ENCODE assay signal across 7 cellular contexts in the genomic region with DNA sequence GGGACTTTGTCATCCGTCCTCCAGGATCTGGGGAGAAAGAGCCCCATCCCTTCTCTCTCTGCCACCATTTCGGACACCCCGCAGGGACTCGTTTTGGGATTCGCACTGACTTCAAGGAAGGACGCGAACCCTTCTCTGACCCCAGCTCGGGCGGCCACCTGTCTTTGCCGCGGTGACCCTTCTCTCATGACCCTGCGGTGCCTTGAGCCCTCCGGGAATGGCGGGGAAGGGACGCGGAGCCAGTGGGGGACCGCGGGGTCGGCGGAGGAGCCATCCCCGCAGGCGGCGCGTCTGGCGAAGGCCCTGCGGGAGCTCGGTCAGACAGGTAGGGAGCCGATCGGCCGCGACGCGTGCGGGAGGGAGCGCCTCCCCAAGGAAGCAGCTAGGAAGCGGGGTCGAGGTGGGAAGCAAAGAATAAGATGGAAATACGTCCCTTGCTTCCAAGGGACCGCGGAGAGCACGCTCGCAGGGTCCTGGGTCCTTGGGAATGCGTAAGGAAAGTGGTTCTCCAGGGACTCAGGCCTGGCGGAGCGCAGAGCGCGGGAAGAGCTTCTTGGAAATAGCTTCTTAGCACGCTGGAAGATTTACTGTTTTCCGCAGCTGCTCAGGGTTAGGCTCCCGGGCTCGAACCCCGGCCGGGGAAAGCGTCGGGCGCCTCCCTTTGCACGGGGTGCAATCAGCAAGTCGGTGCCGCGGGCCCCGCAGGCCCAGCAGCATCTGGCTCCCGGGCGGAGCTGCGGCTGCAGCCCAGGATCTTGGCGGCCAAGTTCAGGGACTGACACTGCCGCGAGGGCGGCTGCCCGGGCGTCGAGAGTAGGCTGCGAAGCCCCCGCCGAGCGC. TPM values are rescaled to one million over a fixed set of nuclear protein-coding genes. Genes with fewer than 3 reads are reported as not detected.
DNase-seq lines count a peak whose midpoint lies in the region; ATAC-seq, FAIRE-seq and TF ChIP-seq lines count a peak whose summit lies in the region.

No MANE protein-coding gene starts in this region.

- no peak for DNase-seq in HCT116 (ENCODE audit: low read depth, low spot score)
- DNase-seq in activated CD8-positive, alpha-beta memory T cell treated with anti-CD3 and anti-CD28 coated beads for 24 hours = peak; percentile 75
- peak; percentile 31 for DNase-seq in fibroblast of peridontal ligament (ENCODE audit: extremely low read depth)
- DNase-seq in RCC 7860 (ENCODE audit: low spot score) = no peak
- no peak for DNase-seq in effector CD4-positive, alpha-beta T cell

- ATAC-seq in HCT116 (no peak), GM21515 (IDR thresholded peaks at IDR 0.05; ENCODE audit: unreplicated experiment) (no peak)

- H3K9me2 ChIP-seq in HCT116 (ENCODE audit: insufficient read depth) = no peaks in the 10 kb centered on the region
- no peaks in the 10 kb centered on the region for H3K9me2 ChIP-seq in neural cell (ENCODE audit: insufficient read depth, low read length)

- RAD21 ChIA-PET in HCT116 (lab: Charles Lee; ENCODE audit: low non-redundant PET in 1 of 2, low total read pairs in 2 of 2, uncharacterized antibody in 2 of 2, unreplicated experiment in 2 of 2) = no interaction called here

- intact Hi-C loops in HCT116 (cut with micrococcal nuclease) = no loop called here

- peak overlapping the region; percentile 86; the same call in 1 of the 2 replicates for H3K9ac ChIP-seq in HCT116 (ENCODE audit: low read length)
- peak overlapping the region; percentile 90 for H3K9ac ChIP-seq in neural cell (ENCODE audit: low read length)

- H3K4me2 ChIP-seq in HCT116 (ENCODE audit: low read length) (peak overlapping the region; percentile 93), neural cell (ENCODE audit: low read length) (peak overlapping the region; percentile 86)

- H3K27ac ChIP-seq in HCT116 (ENCODE audit: low read depth, low read length) (no peak overlapping the region), neural cell (ENCODE audit: low read length) (peak overlapping the region; percentile 87)

- TF ChIP-seq CTCF in HCT116 (IDR thresholded peaks at IDR 0.05 in 2 of 3, conservative IDR thresholded peaks at IDR 0.05 in 1 of 3; ENCODE audit: borderline replicate concordance in 1 of 3, insufficient read depth in 1 of 3, low read depth in 2 of 3, low read length in 2 of 3) = no peak
- peak; percentile 35 for TF ChIP-seq CTCF in neural cell (IDR thresholded peaks at IDR 0.05; ENCODE audit: poor library complexity, severe bottlenecking)

- H3F3A ChIP-seq in neural cell (ENCODE audit: insufficient read depth, low read length, poor library complexity, severe bottlenecking) = no peaks in the 10 kb centered on the region

- TF ChIP-seq POLR2A in HCT116 (IDR thresholded peaks at IDR 0.05; ENCODE audit: borderline replicate concordance, extremely low read depth, insufficient read depth, insufficient read length) = no peak

- H3K79me2 ChIP-seq in HCT116 (ENCODE audit: insufficient read depth, low read length) (peaks cover 26% of the 10 kb centered on the region), neural cell (replicated peaks; ENCODE audit: insufficient read depth, low read length) (peaks cover 25% of the 10 kb centered on the region)

- H4K20me1 ChIP-seq in HCT116 (ENCODE audit: insufficient read depth) (no peaks in the 10 kb centered on the region), neural cell (ENCODE audit: insufficient read depth) (peaks cover 4% of the 10 kb centered on the region)

- peak overlapping the region; percentile 72 to 73 for H3K4me3 ChIP-seq in HCT116 (replicated peaks in 1 of 2; ENCODE audit: low read depth in 1 of 2, low read length in 2 of 2)
- peak overlapping the region; percentile 92 for H3K4me3 ChIP-seq in neural cell (ENCODE audit: low read length)

- TF ChIP-seq RAD21 in HCT116 (IDR thresholded peaks at IDR 0.05; ENCODE audit: low read depth) (no peak), neural cell (conservative IDR thresholded peaks at IDR 0.05) (no peak)

- H3K27me3 ChIP-seq in HCT116 (ENCODE audit: insufficient read depth, low read length) (no peaks in the 10 kb centered on the region), neural cell (ENCODE audit: insufficient read depth, low read depth, low read length) (peaks cover 34% of the 10 kb centered on the region)

- BruUV-seq in HCT116 (replicated peaks; lab: Mats Ljungman, UMichigan) = no TSS peak

- H3K9me3 ChIP-seq in HCT116 (ENCODE audit: control insufficient read depth in 1 of 2, insufficient read depth in 1 of 2, low read depth in 1 of 2, low read length in 2 of 2) = no peaks in the 10 kb centered on the region
- H3K9me3 ChIP-seq in neural cell (ENCODE audit: low read length) = no peaks in the 10 kb centered on the region

- H3K36me3 ChIP-seq in HCT116 (ENCODE audit: control insufficient read depth in 1 of 2, insufficient read depth in 2 of 2, low read length in 2 of 2) = peaks cover 0 to 18% of the 10 kb centered on the region in 2 experiments; a peak in 1 of 4 replicates
- no peaks in the 10 kb centered on the region for H3K36me3 ChIP-seq in neural cell (ENCODE audit: insufficient read depth, low read length)

- no peak for FAIRE-seq in RCC 7860 (lab: Jason Lieb, UNC)

- H3K4me1 ChIP-seq in HCT116 (ENCODE audit: control insufficient read depth in 1 of 2, insufficient read depth in 2 of 2, low read length in 2 of 2) = peaks cover 2 to 24% of the 10 kb centered on the region in 2 experiments; a peak in 3 of 4 replicates

- no peak for TF ChIP-seq EP300 in neural cell (conservative IDR thresholded peaks at IDR 0.05; ENCODE audit: poor library complexity, severe bottlenecking)

- H2AFZ ChIP-seq in HCT116 (ENCODE audit: low read depth, low read length, poor library complexity, severe bottlenecking) (no peak overlapping the region), neural cell (ENCODE audit: low read depth, low read length) (no peak overlapping the region)

- POLR2A ChIA-PET in HCT116 (lab: Charles Lee) = no interaction called here

- CTCF ChIA-PET in HCT116 (lab: Charles Lee) = no interaction called here

TF ChIP-seq in HCT116, 20 proteins besides CTCF, POLR2A, EP300 and RAD21:
- no peak for TF ChIP-seq JUND (IDR thresholded peaks at IDR 0.05)
- TF ChIP-seq CBX3 (IDR thresholded peaks at IDR 0.05; ENCODE audit: low read depth) = no peak
- TF ChIP-seq SRF (IDR thresholded peaks at IDR 0.05; ENCODE audit: low read depth) = no peak
- TF ChIP-seq SIN3A (IDR thresholded peaks at IDR 0.05; ENCODE audit: low read depth) = no peak
- no peak for TF ChIP-seq ATF3 (IDR thresholded peaks at IDR 0.05)
- TF ChIP-seq EZH2 (IDR thresholded peaks at IDR 0.05) = no peak
- TF ChIP-seq ZFX (IDR thresholded peaks at IDR 0.05) = no peak
- TF ChIP-seq YY1 (IDR thresholded peaks at IDR 0.05; ENCODE audit: extremely low read depth, insufficient replicate concordance, low read depth, low read length) = no peak
- TF ChIP-seq EGR1 (IDR thresholded peaks at IDR 0.05; ENCODE audit: low read depth) = no peak

TF ChIP-seq in neural cell, 6 proteins besides CTCF, POLR2A, EP300 and RAD21:
- TF ChIP-seq, protein P1, sequence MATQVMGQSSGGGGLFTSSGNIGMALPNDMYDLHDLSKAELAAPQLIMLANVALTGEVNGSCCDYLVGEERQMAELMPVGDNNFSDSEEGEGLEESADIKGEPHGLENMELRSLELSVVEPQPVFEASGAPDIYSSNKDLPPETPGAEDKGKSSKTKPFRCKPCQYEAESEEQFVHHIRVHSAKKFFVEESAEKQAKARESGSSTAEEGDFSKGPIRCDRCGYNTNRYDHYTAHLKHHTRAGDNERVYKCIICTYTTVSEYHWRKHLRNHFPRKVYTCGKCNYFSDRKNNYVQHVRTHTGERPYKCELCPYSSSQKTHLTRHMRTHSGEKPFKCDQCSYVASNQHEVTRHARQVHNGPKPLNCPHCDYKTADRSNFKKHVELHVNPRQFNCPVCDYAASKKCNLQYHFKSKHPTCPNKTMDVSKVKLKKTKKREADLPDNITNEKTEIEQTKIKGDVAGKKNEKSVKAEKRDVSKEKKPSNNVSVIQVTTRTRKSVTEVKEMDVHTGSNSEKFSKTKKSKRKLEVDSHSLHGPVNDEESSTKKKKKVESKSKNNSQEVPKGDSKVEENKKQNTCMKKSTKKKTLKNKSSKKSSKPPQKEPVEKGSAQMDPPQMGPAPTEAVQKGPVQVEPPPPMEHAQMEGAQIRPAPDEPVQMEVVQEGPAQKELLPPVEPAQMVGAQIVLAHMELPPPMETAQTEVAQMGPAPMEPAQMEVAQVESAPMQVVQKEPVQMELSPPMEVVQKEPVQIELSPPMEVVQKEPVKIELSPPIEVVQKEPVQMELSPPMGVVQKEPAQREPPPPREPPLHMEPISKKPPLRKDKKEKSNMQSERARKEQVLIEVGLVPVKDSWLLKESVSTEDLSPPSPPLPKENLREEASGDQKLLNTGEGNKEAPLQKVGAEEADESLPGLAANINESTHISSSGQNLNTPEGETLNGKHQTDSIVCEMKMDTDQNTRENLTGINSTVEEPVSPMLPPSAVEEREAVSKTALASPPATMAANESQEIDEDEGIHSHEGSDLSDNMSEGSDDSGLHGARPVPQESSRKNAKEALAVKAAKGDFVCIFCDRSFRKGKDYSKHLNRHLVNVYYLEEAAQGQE (IDR thresholded peaks at IDR 0.05; ENCODE audit: borderline replicate concordance) = peak; percentile 8
- no peak for TF ChIP-seq POLR2AphosphoS5 (IDR thresholded peaks at IDR 0.05)

RNA-seq across cellular contexts. Expression of gene SOCS2, which starts 0.5 kb away (rescaled TPM):
- 15.2 TPM for total RNA-seq in HCT116 (2021; ENCODE audit: unreplicated experiment)
- 9.1 and 11.5 TPM in 2 replicates for polyA plus RNA-seq in HCT116 (2012)
- 115 and 119 TPM in 2 replicates for polyA plus RNA-seq in neural cell
- polyA minus RNA-seq in neural cell = 110 and 112 TPM in 2 replicates

Comparison
In these comparisons a context has a peak if more than half of its experiments do, and no peak if none do; other contexts are left out.
1. DNase-seq: peak in activated CD8-positive, alpha-beta memory T cell treated with anti-CD3 and anti-CD28 coated beads for 24 hours (single experiment) and fibroblast of peridontal ligament (single experiment); none in HCT116 (single experiment), RCC 7860 (single experiment) and effector CD4-positive, alpha-beta T cell (single experiment).